19 cellular contexts compared by ENCODE assay signal in genomic region chr2:180175736-180176135, GRCh38.
DNase-seq lines count a peak whose midpoint lies in the region.
"Had no signal": no experiment of that assay in that cellular context is flagged by ENCODE, and none has a peak within 500 bp of the region (broad histone marks: within the 10 kb centered on the region; RNA-seq: fewer than 3 reads in every experiment).

No MANE protein-coding gene starts in this region.

- no CpG with 5 or more reads among the region's 2 CpGs for WGBS in mesendoderm (ENCODE audit: extremely low coverage, insufficient coverage, low lambda C conversion rate)
- WGBS in trophoblast cell (ENCODE audit: extremely low coverage, insufficient coverage, insufficient read length): no CpG with 5 or more reads among the region's 2 CpGs

- in situ Hi-C loops in HAP-1 (cut with MboI; ENCODE audit: low sequenced_read_pairs): no loop called here

- no peak overlapping the region for H2BK5ac ChIP-seq in mesendoderm (ENCODE audit: low read length)
- no peak overlapping the region for H2BK5ac ChIP-seq in trophoblast cell (ENCODE audit: low read depth, low read length, poor library complexity)

- H3K14ac ChIP-seq in trophoblast cell (ENCODE audit: low read length): no peak overlapping the region

- H3K27ac ChIP-seq in mesendoderm (ENCODE audit: low read depth, low read length) (no peak overlapping the region), trophoblast cell (ENCODE audit: low read depth, low read length) (no peak overlapping the region)
- H3K27ac ChIP-seq: BLaER1, C4-2B had no signal

- peak; percentile 61 to 79 for DNase-seq in HAP-1 (ENCODE audit: low spot score in 2 of 2)
- peak; percentile 15 for DNase-seq in SK-N-DZ (ENCODE audit: low spot score)
- peak; percentile 6 for DNase-seq in mesendoderm
- DNase-seq in trophoblast cell: peak; percentile 17 to 31
- no peak for DNase-seq in SHP77 treated with DMSO at 0.1 percent for 48 hours (lab: John Stamatoyannopoulos, UW)
- no peak for DNase-seq in NCI-H146 (lab: John Stamatoyannopoulos, UW)
- no peak for DNase-seq in SIG-M5 treated with dmso at 0.1 percent for 504 hours (lab: John Stamatoyannopoulos, UW; ENCODE audit: unreplicated experiment)
- DNase-seq in NCI-H526 treated with DMSO at 0.1 percent for 48 hours (lab: John Stamatoyannopoulos, UW): no peak
- DNase-seq: Caco-2; CD4-positive, CD25-positive, alpha-beta regulatory T cell; CD8-positive, alpha-beta T cell; DMS 273 treated with DMSO at 0.1 percent for 48 hours; DMS79; EL; GDM1 had no signal

- H3K27me3 ChIP-seq in HAP-1 (ENCODE audit: low read depth): no peaks in the 10 kb centered on the region
- no peaks in the 10 kb centered on the region for H3K27me3 ChIP-seq in mesendoderm (ENCODE audit: insufficient read depth, low read length, poor library complexity)
- H3K27me3 ChIP-seq in trophoblast cell (ENCODE audit: insufficient read depth, low read length): no peaks in the 10 kb centered on the region
- H3K27me3 ChIP-seq: BLaER1 had no signal

- H3K9me3 ChIP-seq in HAP-1 (peaks cover 5% of the 10 kb centered on the region; the same call in 1 of the 2 replicates), trophoblast cell (ENCODE audit: insufficient read depth, low read depth, low read length) (no peaks in the 10 kb centered on the region)
- H3K9me3 ChIP-seq: BLaER1 had no signal

- peaks cover 38% of the 10 kb centered on the region for H3K4me1 ChIP-seq in HAP-1
- H3K4me1 ChIP-seq in mesendoderm (ENCODE audit: control insufficient read depth, low read depth, low read length): no peaks in the 10 kb centered on the region
- no peaks in the 10 kb centered on the region for H3K4me1 ChIP-seq in trophoblast cell (ENCODE audit: control insufficient read depth in 1 of 2, insufficient read depth in 2 of 2, low read length in 2 of 2)
- H3K4me1 ChIP-seq: BLaER1, Caco-2 had no signal

- no peak overlapping the region for H3K23ac ChIP-seq in mesendoderm (ENCODE audit: low read length)
- H3K23ac ChIP-seq in trophoblast cell (ENCODE audit: low read length): no peak overlapping the region

- no peak overlapping the region for H2AFZ ChIP-seq in trophoblast cell (ENCODE audit: insufficient read depth, low read length, poor library complexity)
- H2AFZ ChIP-seq: GM23338 had no signal

- no peaks in the 10 kb centered on the region for H3K79me2 ChIP-seq in mesendoderm (ENCODE audit: control insufficient read depth, insufficient read depth, low read length)
- H3K79me2 ChIP-seq in trophoblast cell (ENCODE audit: control insufficient read depth, insufficient read depth, low read length, poor library complexity): no peaks in the 10 kb centered on the region

- H2BK120ac ChIP-seq in mesendoderm (ENCODE audit: low read depth, low read length) (no peak overlapping the region), trophoblast cell (ENCODE audit: insufficient read depth, low read length, poor library complexity) (no peak overlapping the region)

- H3K79me1 ChIP-seq in mesendoderm (ENCODE audit: low read length): no peaks in the 10 kb centered on the region
- H3K79me1 ChIP-seq in trophoblast cell (ENCODE audit: low read length): no peaks in the 10 kb centered on the region

- H3K4ac ChIP-seq in mesendoderm (ENCODE audit: low read depth, low read length): no peak overlapping the region
- H3K4ac ChIP-seq in trophoblast cell (ENCODE audit: low read depth, low read length): no peak overlapping the region

- H4K8ac ChIP-seq in mesendoderm (ENCODE audit: low read depth, low read length): no peak overlapping the region
- H4K8ac ChIP-seq in trophoblast cell (ENCODE audit: low read depth, low read length): no peak overlapping the region

- H3K18ac ChIP-seq in mesendoderm (ENCODE audit: low read length) (no peak overlapping the region), trophoblast cell (ENCODE audit: low read length) (no peak overlapping the region)

- no peak overlapping the region for H4K91ac ChIP-seq in trophoblast cell (ENCODE audit: low read depth, low read length)

- H4K12ac ChIP-seq in trophoblast cell (ENCODE audit: low read depth, low read length): no peak overlapping the region

- peaks cover 7% of the 10 kb centered on the region for H3K36me3 ChIP-seq in HAP-1 (replicated peaks)
- no peaks in the 10 kb centered on the region for H3K36me3 ChIP-seq in mesendoderm (ENCODE audit: control insufficient read depth, insufficient read depth, low read length)
- no peaks in the 10 kb centered on the region for H3K36me3 ChIP-seq in trophoblast cell (ENCODE audit: control insufficient read depth in 1 of 2, insufficient read depth in 2 of 2, low read length in 2 of 2)
- H3K36me3 ChIP-seq: BLaER1 had no signal

- no peak overlapping the region for H2AK5ac ChIP-seq in mesendoderm (ENCODE audit: low read length)
- H2AK5ac ChIP-seq in trophoblast cell (ENCODE audit: low read length): no peak overlapping the region

- H4K5ac ChIP-seq in mesendoderm (ENCODE audit: low read length): no peak overlapping the region

- no peak overlapping the region for H3K4me2 ChIP-seq in mesendoderm (ENCODE audit: low read length)
- H3K4me2 ChIP-seq in trophoblast cell (ENCODE audit: low read length): no peak overlapping the region
- H3K4me2 ChIP-seq: BLaER1, GM23338 had no signal

- H3K56ac ChIP-seq in mesendoderm (ENCODE audit: low read length): no peak overlapping the region

- H2BK15ac ChIP-seq in mesendoderm (replicated peaks; ENCODE audit: low read depth): no peak overlapping the region

- H3K4me3 ChIP-seq in HAP-1: no peak overlapping the region
- no peak overlapping the region for H3K4me3 ChIP-seq in mesendoderm (ENCODE audit: low read length)
- no peak overlapping the region for H3K4me3 ChIP-seq in trophoblast cell (ENCODE audit: low read depth, low read length)
- H3K4me3 ChIP-seq: BLaER1, GM12878, GM23338 had no signal

- H3K9ac ChIP-seq in mesendoderm (ENCODE audit: low read length): no peak overlapping the region
- H3K9ac ChIP-seq in trophoblast cell (ENCODE audit: low read length): no peak overlapping the region
- H3K9ac ChIP-seq: BLaER1 had no signal

- H2BK12ac ChIP-seq in trophoblast cell (ENCODE audit: low read length): no peak overlapping the region

Comparison
In these comparisons a context has a peak if more than half of its experiments do, and no peak if none do; other contexts are left out.
1. DNase-seq: peak in HAP-1 (2 of 2), SK-N-DZ (single experiment), mesendoderm (single experiment) and trophoblast cell (2 of 2); none in SHP77 treated with DMSO at 0.1 percent for 48 hours (single experiment), NCI-H146 (single experiment), SIG-M5 treated with dmso at 0.1 percent for 504 hours (single experiment) and NCI-H526 treated with DMSO at 0.1 percent for 48 hours (single experiment).